15 cellular contexts compared by ENCODE assay signal in the genomic region with DNA sequence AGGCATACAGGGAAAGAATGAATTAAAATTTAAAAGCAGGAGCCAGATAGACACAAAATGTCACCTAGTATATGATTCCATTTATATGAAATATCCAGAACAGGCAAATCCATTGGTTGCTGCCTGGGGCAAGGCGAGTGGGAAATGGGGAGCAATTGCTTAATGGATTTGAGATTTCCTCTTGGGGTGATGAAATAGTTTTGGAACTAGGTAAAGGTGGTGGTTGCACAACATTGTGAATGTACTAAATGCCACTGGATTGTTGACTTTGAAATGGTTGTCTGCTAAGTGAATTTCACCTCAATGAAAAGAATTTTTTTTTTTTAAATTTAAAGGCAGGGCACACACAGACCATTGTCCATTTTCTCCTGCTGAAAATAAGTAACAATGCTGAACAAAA.
DNase-seq lines count a peak whose midpoint lies in the region; ATAC-seq and TF ChIP-seq lines count a peak whose summit lies in the region.
"Had no signal": no experiment of that assay in that cellular context is flagged by ENCODE, and none has a peak within 500 bp of the region (broad histone marks: within the 10 kb centered on the region; RNA-seq: fewer than 3 reads in every experiment).

No MANE protein-coding gene starts in this region.

- DNase-seq in MCF 10A (ENCODE audit: unreplicated experiment): peak; percentile 81
- DNase-seq in breast epithelium (ENCODE audit: low spot score in 2 of 2): no peak
- DNase-seq in right lobe of liver: peak in 1 of 3 donors; percentile 48
- DNase-seq in gastrocnemius medialis: no peak
- no peak for DNase-seq in activated naive CD4-positive, alpha-beta T cell (lab: John Stamatoyannopoulos, UW)
- no peak for DNase-seq in activated naive CD4-positive, alpha-beta T cell treated with anti-CD3 and anti-CD28 coated beads for 36 hours
- DNase-seq: CD8-positive, alpha-beta memory T cell; DMS 273 treated with DMSO at 0.1 percent for 48 hours; GOT3; H9 had no signal

- H3K9me3 Mint-ChIP-seq in MCF 10A (ENCODE audit: unreplicated experiment): no peaks in the 10 kb centered on the region
- no peaks in the 10 kb centered on the region for H3K9me3 Mint-ChIP-seq in activated naive CD4-positive, alpha-beta T cell treated with anti-CD3 and anti-CD28 coated beads for 36 hours
- H3K9me3 Mint-ChIP-seq: H9 had no signal

- H3K4me1 ChIP-seq in breast epithelium (no peaks in the 10 kb centered on the region), gastroesophageal sphincter (peaks cover 0 to 22% (median 10%) of the 10 kb centered on the region in 3 donors), right lobe of liver (peaks cover 0 to 39% (median 20%) of the 10 kb centered on the region in 4 donors), gastrocnemius medialis (peaks cover 37 to 46% of the 10 kb centered on the region in 2 donors)
- H3K4me1 ChIP-seq: BLaER1 had no signal

- no peaks in the 10 kb centered on the region for H3K36me3 Mint-ChIP-seq in MCF 10A (ENCODE audit: insufficient read depth, unreplicated experiment)
- H3K36me3 Mint-ChIP-seq in activated naive CD4-positive, alpha-beta T cell treated with anti-CD3 and anti-CD28 coated beads for 36 hours (ENCODE audit: low read depth): no peaks in the 10 kb centered on the region
- H3K36me3 Mint-ChIP-seq: CD8-positive, alpha-beta memory T cell had no signal

- no peak for TF ChIP-seq POLR2A in breast epithelium (IDR thresholded peaks at IDR 0.05)
- no peak for TF ChIP-seq POLR2A in gastroesophageal sphincter (IDR thresholded peaks at IDR 0.05)
- no peak for TF ChIP-seq POLR2A in right lobe of liver (IDR thresholded peaks at IDR 0.05)
- no peak for TF ChIP-seq POLR2A in gastrocnemius medialis (IDR thresholded peaks at IDR 0.05)

- no peak overlapping the region for H3K4me3 ChIP-seq in breast epithelium
- H3K4me3 ChIP-seq in gastroesophageal sphincter: no peak overlapping the region
- no peak overlapping the region for H3K4me3 ChIP-seq in right lobe of liver
- no peak overlapping the region for H3K4me3 ChIP-seq in gastrocnemius medialis
- H3K4me3 ChIP-seq: BLaER1, GM12878 had no signal

- CTCF ChIA-PET in MCF 10A (lab: Yijun Ruan, JAX): interaction anchor here (1.1 kb wide), 1 partner anchor 84 kb away, joined by 3 read pairs; no protein-coding TSS in a partner anchor
- CTCF ChIA-PET in activated naive CD4-positive, alpha-beta T cell treated with anti-CD3 and anti-CD28 coated beads for 36 hours (lab: Charles Lee): no interaction called here

- no TSS peak for BruUV-seq in MCF 10A (replicated peaks; lab: Mats Ljungman, UMichigan)

- H3K27me3 Mint-ChIP-seq in MCF 10A (ENCODE audit: insufficient read depth, unreplicated experiment): no peaks in the 10 kb centered on the region
- H3K27me3 Mint-ChIP-seq in activated naive CD4-positive, alpha-beta T cell treated with anti-CD3 and anti-CD28 coated beads for 36 hours (ENCODE audit: low read depth): peaks cover 13% of the 10 kb centered on the region

- H3K4me1 Mint-ChIP-seq in MCF 10A (ENCODE audit: insufficient read depth, unreplicated experiment): peaks cover 18% of the 10 kb centered on the region
- H3K4me1 Mint-ChIP-seq in activated naive CD4-positive, alpha-beta T cell treated with anti-CD3 and anti-CD28 coated beads for 36 hours (ENCODE audit: low read depth): no peaks in the 10 kb centered on the region
- H3K4me1 Mint-ChIP-seq: CD8-positive, alpha-beta memory T cell; H9 had no signal

- 72 to 100% methylated on average over 1 of the region's 1 CpG for whole genome bisulfite sequencing in gastroesophageal sphincter (ENCODE audit: low coverage in 1 of 2), 2 donors
- WGBS in right lobe of liver (ENCODE audit: insufficient coverage, low coverage, low lambda C conversion rate, missing lambda C conversion rate): 10% methylated on average over 1 of the region's 1 CpG

- no peak overlapping the region for H3K27ac ChIP-seq in breast epithelium
- H3K27ac ChIP-seq in gastroesophageal sphincter: no peak overlapping the region
- peak overlapping the region in 2 of 3 donors; percentile 62 to 75 for H3K27ac ChIP-seq in right lobe of liver
- peak overlapping the region; percentile 79 to 82 (median 81) for H3K27ac ChIP-seq in gastrocnemius medialis
- H3K27ac ChIP-seq: 22Rv1, BLaER1 had no signal

- peak overlapping the region; percentile 36 for H3K27ac Mint-ChIP-seq in MCF 10A (ENCODE audit: low read depth, unreplicated experiment)
- no peak overlapping the region for H3K27ac Mint-ChIP-seq in activated naive CD4-positive, alpha-beta T cell treated with anti-CD3 and anti-CD28 coated beads for 36 hours
- H3K27ac Mint-ChIP-seq: CD8-positive, alpha-beta memory T cell; H9 had no signal

- POLR2A ChIA-PET in MCF 10A (lab: Yijun Ruan, JAX): interaction anchor here (0.5 kb wide), 1 partner anchor 323 kb away, joined by 4 read pairs; no protein-coding TSS in a partner anchor

- no peaks in the 10 kb centered on the region for H3K9me3 ChIP-seq in breast epithelium
- no peaks in the 10 kb centered on the region for H3K9me3 ChIP-seq in gastroesophageal sphincter
- H3K9me3 ChIP-seq in right lobe of liver: no peaks in the 10 kb centered on the region
- H3K9me3 ChIP-seq in gastrocnemius medialis: no peaks in the 10 kb centered on the region
- H3K9me3 ChIP-seq: BLaER1 had no signal

- H3K4me3 Mint-ChIP-seq in MCF 10A (ENCODE audit: unreplicated experiment): no peak overlapping the region
- no peak overlapping the region for H3K4me3 Mint-ChIP-seq in activated naive CD4-positive, alpha-beta T cell treated with anti-CD3 and anti-CD28 coated beads for 36 hours
- H3K4me3 Mint-ChIP-seq: CD8-positive, alpha-beta memory T cell; H9 had no signal

- ATAC-seq in gastroesophageal sphincter (peak; percentile 24), right lobe of liver (peak; percentile 57 to 79 (median 64)), gastrocnemius medialis (no peak), GM21737 (IDR thresholded peaks at IDR 0.05; ENCODE audit: unreplicated experiment) (no peak)
- ATAC-seq: GM12878 had no signal

- H3K36me3 ChIP-seq in breast epithelium (no peaks in the 10 kb centered on the region), gastroesophageal sphincter (peaks cover 0 to 11% of the 10 kb centered on the region in 2 donors), right lobe of liver (no peaks in the 10 kb centered on the region), gastrocnemius medialis (peaks cover 0 to 21% of the 10 kb centered on the region in 2 donors)
- H3K36me3 ChIP-seq: BLaER1 had no signal

- H3K27me3 ChIP-seq in breast epithelium (no peaks in the 10 kb centered on the region), gastroesophageal sphincter (no peaks in the 10 kb centered on the region), right lobe of liver (no peaks in the 10 kb centered on the region), gastrocnemius medialis (no peaks in the 10 kb centered on the region)
- H3K27me3 ChIP-seq: BLaER1 had no signal

- in situ Hi-C loops in gastrocnemius medialis (cut with MboI; ENCODE audit: low sequenced_read_pairs in 4 of 4): no loop called here

- no peak for TF ChIP-seq EP300 in gastroesophageal sphincter (IDR thresholded peaks at IDR 0.05)

- intact Hi-C loops in MCF 10A (cut with micrococcal nuclease) (no loop called here), breast epithelium (cut with DNase I; ENCODE audit: low total_unique reads) (no loop called here), right lobe of liver (cut with DNase I) (no loop called here), gastrocnemius medialis (cut with DNase I; ENCODE audit: low total_unique reads) (no loop called here)
- intact Hi-C loops in activated naive CD4-positive, alpha-beta T cell treated with anti-CD3 and anti-CD28 coated beads for 36 hours (cut with micrococcal nuclease): no loop called here

- TF ChIP-seq CTCF in MCF 10A (IDR thresholded peaks at IDR 0.05; ENCODE audit: unreplicated experiment) (no peak), breast epithelium (IDR thresholded peaks at IDR 0.05) (no peak), gastroesophageal sphincter (IDR thresholded peaks at IDR 0.05) (no peak), right lobe of liver (IDR thresholded peaks at IDR 0.05) (no peak), gastrocnemius medialis (IDR thresholded peaks at IDR 0.05 in 4 of 5, conservative IDR thresholded peaks at IDR 0.05 in 1 of 5) (no peak)

Comparison
In these comparisons a context has a peak if more than half of its experiments do, and no peak if none do; other contexts are left out.
1. H3K27ac ChIP-seq: peak in right lobe of liver (2 of 3) and gastrocnemius medialis (4 of 4); none in breast epithelium (0 of 2) and gastroesophageal sphincter (0 of 4).
2. ATAC-seq: peak in gastroesophageal sphincter (single experiment) and right lobe of liver (4 of 4); none in gastrocnemius medialis (0 of 2) and GM21737 (single experiment).